ENCODE assay signal across 3 cellular contexts in the genomic region with DNA sequence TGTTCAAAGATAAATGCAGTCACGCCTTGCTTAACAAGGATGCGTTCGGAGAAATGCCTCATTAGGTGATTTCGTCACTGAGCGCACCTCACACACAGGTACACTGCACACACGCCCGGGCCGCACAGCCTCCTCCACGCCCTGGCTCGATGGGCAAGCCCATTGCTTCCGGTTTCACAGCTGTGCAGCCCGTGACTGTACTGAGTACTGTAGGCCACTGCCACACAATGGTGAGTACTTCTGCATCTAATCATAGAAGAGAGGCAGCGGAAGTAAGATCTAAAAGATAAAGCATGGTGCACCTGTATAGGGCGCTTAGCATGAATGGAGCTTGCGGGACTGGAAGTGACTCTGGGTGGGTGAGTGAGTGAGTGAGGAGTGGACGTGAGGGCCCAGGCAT.
TF ChIP-seq lines count a peak whose summit lies in the region.

No MANE protein-coding gene starts in this region.

TF ChIP-seq in SK-N-SH, 30 proteins besides CTCF, POLR2A, EP300 and RAD21:
- TF ChIP-seq, protein P1, sequence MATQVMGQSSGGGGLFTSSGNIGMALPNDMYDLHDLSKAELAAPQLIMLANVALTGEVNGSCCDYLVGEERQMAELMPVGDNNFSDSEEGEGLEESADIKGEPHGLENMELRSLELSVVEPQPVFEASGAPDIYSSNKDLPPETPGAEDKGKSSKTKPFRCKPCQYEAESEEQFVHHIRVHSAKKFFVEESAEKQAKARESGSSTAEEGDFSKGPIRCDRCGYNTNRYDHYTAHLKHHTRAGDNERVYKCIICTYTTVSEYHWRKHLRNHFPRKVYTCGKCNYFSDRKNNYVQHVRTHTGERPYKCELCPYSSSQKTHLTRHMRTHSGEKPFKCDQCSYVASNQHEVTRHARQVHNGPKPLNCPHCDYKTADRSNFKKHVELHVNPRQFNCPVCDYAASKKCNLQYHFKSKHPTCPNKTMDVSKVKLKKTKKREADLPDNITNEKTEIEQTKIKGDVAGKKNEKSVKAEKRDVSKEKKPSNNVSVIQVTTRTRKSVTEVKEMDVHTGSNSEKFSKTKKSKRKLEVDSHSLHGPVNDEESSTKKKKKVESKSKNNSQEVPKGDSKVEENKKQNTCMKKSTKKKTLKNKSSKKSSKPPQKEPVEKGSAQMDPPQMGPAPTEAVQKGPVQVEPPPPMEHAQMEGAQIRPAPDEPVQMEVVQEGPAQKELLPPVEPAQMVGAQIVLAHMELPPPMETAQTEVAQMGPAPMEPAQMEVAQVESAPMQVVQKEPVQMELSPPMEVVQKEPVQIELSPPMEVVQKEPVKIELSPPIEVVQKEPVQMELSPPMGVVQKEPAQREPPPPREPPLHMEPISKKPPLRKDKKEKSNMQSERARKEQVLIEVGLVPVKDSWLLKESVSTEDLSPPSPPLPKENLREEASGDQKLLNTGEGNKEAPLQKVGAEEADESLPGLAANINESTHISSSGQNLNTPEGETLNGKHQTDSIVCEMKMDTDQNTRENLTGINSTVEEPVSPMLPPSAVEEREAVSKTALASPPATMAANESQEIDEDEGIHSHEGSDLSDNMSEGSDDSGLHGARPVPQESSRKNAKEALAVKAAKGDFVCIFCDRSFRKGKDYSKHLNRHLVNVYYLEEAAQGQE (IDR thresholded peaks at IDR 0.05; ENCODE audit: low read depth, low read length): no peak
- TF ChIP-seq SIN3A (IDR thresholded peaks at IDR 0.05; ENCODE audit: borderline replicate concordance, low read depth, low read length): no peak
- TF ChIP-seq GATA2 (CRISPR knock-in tag; IDR thresholded peaks at IDR 0.05): peak; percentile 20; the same call in 1 of the 2 replicates

TF ChIP-seq in SK-N-SH treated with all-trans-retinoic acid at 6 μM for 48 hours, 23 proteins besides CTCF, POLR2A, EP300 and RAD21:
- TF ChIP-seq ZNF70 (CRISPR knock-in tag; IDR thresholded peaks at IDR 0.05) (no peak), CSDC2 (CRISPR knock-in tag; IDR thresholded peaks at IDR 0.05) (no peak), GLIS3 (CRISPR knock-in tag; IDR thresholded peaks at IDR 0.05) (no peak)

TF ChIP-seq in H1, 55 proteins besides CTCF, POLR2A, EP300 and RAD21:
- no peak for TF ChIP-seq BACH1 (IDR thresholded peaks at IDR 0.05; ENCODE audit: low read length)
- TF ChIP-seq SP1 (IDR thresholded peaks at IDR 0.05; ENCODE audit: low read depth, low read length): no peak
- TF ChIP-seq HDAC2 (IDR thresholded peaks at IDR 0.05; ENCODE audit: borderline replicate concordance in 1 of 2, low read depth in 2 of 2, low read length in 2 of 2): no peak
- TF ChIP-seq, protein P2, sequence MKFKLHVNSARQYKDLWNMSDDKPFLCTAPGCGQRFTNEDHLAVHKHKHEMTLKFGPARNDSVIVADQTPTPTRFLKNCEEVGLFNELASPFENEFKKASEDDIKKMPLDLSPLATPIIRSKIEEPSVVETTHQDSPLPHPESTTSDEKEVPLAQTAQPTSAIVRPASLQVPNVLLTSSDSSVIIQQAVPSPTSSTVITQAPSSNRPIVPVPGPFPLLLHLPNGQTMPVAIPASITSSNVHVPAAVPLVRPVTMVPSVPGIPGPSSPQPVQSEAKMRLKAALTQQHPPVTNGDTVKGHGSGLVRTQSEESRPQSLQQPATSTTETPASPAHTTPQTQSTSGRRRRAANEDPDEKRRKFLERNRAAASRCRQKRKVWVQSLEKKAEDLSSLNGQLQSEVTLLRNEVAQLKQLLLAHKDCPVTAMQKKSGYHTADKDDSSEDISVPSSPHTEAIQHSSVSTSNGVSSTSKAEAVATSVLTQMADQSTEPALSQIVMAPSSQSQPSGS (IDR thresholded peaks at IDR 0.05; ENCODE audit: low read length): no peak
- TF ChIP-seq NRF1 (IDR thresholded peaks at IDR 0.05; ENCODE audit: low read depth, low read length): no peak
- TF ChIP-seq SP2 (IDR thresholded peaks at IDR 0.05; ENCODE audit: low read length): no peak
- TF ChIP-seq EZH2 (IDR thresholded peaks at IDR 0.05; ENCODE audit: low read depth, low read length, severe bottlenecking): no peak
- TF ChIP-seq SIRT6 (IDR thresholded peaks at IDR 0.05; ENCODE audit: low read length): no peak
- no peak for TF ChIP-seq TAF7 (optimal IDR thresholded peaks at IDR 0.05; ENCODE audit: borderline replicate concordance, low read depth, low read length)
